In genomic region chr2:54396798-54397197, GRCh38 we compare ENCODE assay signal across 5 cellular contexts.
"Had no signal": no experiment of that assay in that cellular context is flagged by ENCODE, and none has a peak within 500 bp of the region (broad histone marks: within the 10 kb centered on the region; RNA-seq: fewer than 3 reads in every experiment).

No MANE protein-coding gene starts in this region.

- ATAC-seq: GM23338 had no signal

- H3K4me2 ChIP-seq: GM23338 had no signal

- DNase-seq: H9, KBM-7 had no signal

- FAIRE-seq: H1, HTR-8/SVneo had no signal

- H3K4me3 ChIP-seq: GM23338 had no signal
